Comparison of ENCODE assay signal across 1 cellular context in genomic region chr16:30458561-30459394, GRCh38.
TF ChIP-seq lines count a peak whose summit lies in the region.

No MANE protein-coding gene starts in this region.

TF ChIP-seq in HepG2, 621 proteins besides CTCF, POLR2A, EP300 and RAD21 (continues in another document):
- TF ChIP-seq ZNF691 (CRISPR knock-in tag; IDR thresholded peaks at IDR 0.05; ENCODE audit: borderline replicate concordance, low read depth) (peak; percentile 85; the same call in 1 of the 2 replicates), BATF2 (CRISPR knock-in tag; IDR thresholded peaks at IDR 0.05) (no peak), ZNF607 (CRISPR knock-in tag; IDR thresholded peaks at IDR 0.05; ENCODE audit: borderline replicate concordance) (peak; percentile 68; the same call in 1 of the 2 replicates), ZNF430 (CRISPR knock-in tag; IDR thresholded peaks at IDR 0.05) (peak; percentile 27; the same call in 1 of the 2 replicates), JARID2 (CRISPR knock-in tag; IDR thresholded peaks at IDR 0.05; ENCODE audit: insufficient replicate concordance) (no peak), ZMYM2 (CRISPR knock-in tag; IDR thresholded peaks at IDR 0.05) (peak; percentile 92), ARNT (IDR thresholded peaks at IDR 0.05) (no peak), NPAS2 (CRISPR knock-in tag; IDR thresholded peaks at IDR 0.05; ENCODE audit: borderline replicate concordance) (no peak), SOX5 (CRISPR knock-in tag; IDR thresholded peaks at IDR 0.05; ENCODE audit: borderline replicate concordance) (peak; percentile 7; the same call in 1 of the 2 replicates), ZNF512B (CRISPR knock-in tag; IDR thresholded peaks at IDR 0.05; ENCODE audit: borderline replicate concordance) (peak; percentile 98), ZNF337 (CRISPR knock-in tag; IDR thresholded peaks at IDR 0.05; ENCODE audit: borderline replicate concordance, low read depth) (peak; percentile 90; the same call in 1 of the 2 replicates), PAXIP1 (CRISPR knock-in tag; conservative IDR thresholded peaks at IDR 0.05) (peak; percentile 82), YY1 (IDR thresholded peaks at IDR 0.05; ENCODE audit: insufficient read depth, insufficient replicate concordance, low read depth, low read length) (peak; percentile 44), TOE1 (CRISPR knock-in tag; IDR thresholded peaks at IDR 0.05) (no peak), PCBP1 (IDR thresholded peaks at IDR 0.05; ENCODE audit: borderline replicate concordance, low read depth, low read length) (no peak), EEA1 (CRISPR knock-in tag; IDR thresholded peaks at IDR 0.05; ENCODE audit: borderline replicate concordance) (peak; percentile 73; the same call in 1 of the 2 replicates), ZBED4 (CRISPR knock-in tag; IDR thresholded peaks at IDR 0.05; ENCODE audit: borderline replicate concordance) (peak; percentile 31; the same call in 1 of the 2 replicates), THAP8 (CRISPR knock-in tag; IDR thresholded peaks at IDR 0.05; ENCODE audit: borderline replicate concordance) (peak; percentile 34; the same call in 1 of the 2 replicates), PHF5A (CRISPR knock-in tag; IDR thresholded peaks at IDR 0.05; ENCODE audit: low read depth, unreplicated experiment) (no peak), SMAD3 (CRISPR knock-in tag; IDR thresholded peaks at IDR 0.05) (no peak), MIXL1 (CRISPR knock-in tag; IDR thresholded peaks at IDR 0.05) (peak; percentile 39; the same call in 1 of the 2 replicates), GPN1 (CRISPR knock-in tag; IDR thresholded peaks at IDR 0.05; ENCODE audit: borderline replicate concordance) (no peak; the same call in 1 of the 2 replicates), NR0B2 (CRISPR knock-in tag; IDR thresholded peaks at IDR 0.05) (no peak), BCL6 (CRISPR knock-in tag; IDR thresholded peaks at IDR 0.05) (peak; percentile 40), CREM (IDR thresholded peaks at IDR 0.05) (peak; percentile 40; the same call in 1 of the 2 replicates), CREM (CRISPR knock-in tag; IDR thresholded peaks at IDR 0.05) (no peak), KAT7 (CRISPR knock-in tag; IDR thresholded peaks at IDR 0.05; ENCODE audit: borderline replicate concordance) (no peak), ZNF546 (CRISPR knock-in tag; conservative IDR thresholded peaks at IDR 0.05) (no peak), PRMT3 (CRISPR knock-in tag; IDR thresholded peaks at IDR 0.05; ENCODE audit: borderline replicate concordance, low read depth) (no peak), TP53 (CRISPR knock-in tag; conservative IDR thresholded peaks at IDR 0.05) (no peak), ARID4A (CRISPR knock-in tag; IDR thresholded peaks at IDR 0.05; ENCODE audit: borderline replicate concordance) (peak; percentile 81; the same call in 1 of the 2 replicates), KDM5B (CRISPR knock-in tag; IDR thresholded peaks at IDR 0.05; ENCODE audit: borderline replicate concordance) (peak; percentile 83; the same call in 1 of the 2 replicates), FOXK1 (CRISPR knock-in tag; IDR thresholded peaks at IDR 0.05; ENCODE audit: borderline replicate concordance, low read depth) (peak; percentile 11; the same call in 1 of the 2 replicates), JUND (CRISPR knock-in tag; IDR thresholded peaks at IDR 0.05) (no peak), RBM39 (IDR thresholded peaks at IDR 0.05; ENCODE audit: low read depth, low read length, poor library complexity, severe bottlenecking) (peak; percentile 35), ZNF543 (CRISPR knock-in tag; IDR thresholded peaks at IDR 0.05) (no peak), FOXO4 (CRISPR knock-in tag; conservative IDR thresholded peaks at IDR 0.05) (no peak), ELF1 (CRISPR knock-in tag; IDR thresholded peaks at IDR 0.05) (0 out of 2 replicates have a peak, but pooled peaks have one; percentile 35), GLMP (CRISPR knock-in tag; IDR thresholded peaks at IDR 0.05; ENCODE audit: borderline replicate concordance) (no peak)
